ENCODE assay signal across 27 cellular contexts in genomic region chr16:86667035-86667434, GRCh38.
DNase-seq lines count a peak whose midpoint lies in the region; ATAC-seq and TF ChIP-seq lines count a peak whose summit lies in the region.
"Had no signal": no experiment of that assay in that cellular context is flagged by ENCODE, and none has a peak within 500 bp of the region (broad histone marks: within the 10 kb centered on the region; RNA-seq: fewer than 3 reads in every experiment).

No MANE protein-coding gene starts in this region.

- H2AFZ ChIP-seq in HCT116 (ENCODE audit: low read depth, low read length, poor library complexity, severe bottlenecking) (no peak overlapping the region), mesenchymal stem cell (ENCODE audit: low read depth, low read length) (no peak overlapping the region)

- H3K4ac ChIP-seq in mesenchymal stem cell (ENCODE audit: low read depth in 1 of 2, low read length in 2 of 2): peak overlapping the region in 1 of 2 experiments; percentile 40

- ATAC-seq in HCT116 (no peak), HG03432 (IDR thresholded peaks at IDR 0.05; ENCODE audit: unreplicated experiment) (no peak)
- ATAC-seq: T-helper 17 cell had no signal

- peak overlapping the region; percentile 42 for H2BK120ac ChIP-seq in mesenchymal stem cell (ENCODE audit: low read depth, low read length)

- no peak overlapping the region for H3K14ac ChIP-seq in mesenchymal stem cell (ENCODE audit: low read length in 2 of 2)

- H3K79me2 ChIP-seq in HCT116 (ENCODE audit: insufficient read depth, low read length): no peaks in the 10 kb centered on the region

- H2BK5ac ChIP-seq in mesenchymal stem cell (ENCODE audit: low read depth, low read length, poor library complexity, severe bottlenecking): no peak overlapping the region

- no peak overlapping the region for H2BK15ac ChIP-seq in mesenchymal stem cell (ENCODE audit: low read depth, poor library complexity, severe bottlenecking)

- intact Hi-C loops in HCT116 (cut with micrococcal nuclease): no loop called here

- no peaks in the 10 kb centered on the region for H3K36me3 ChIP-seq in HCT116 (ENCODE audit: control insufficient read depth in 1 of 2, insufficient read depth in 2 of 2, low read length in 2 of 2)
- H3K36me3 ChIP-seq in mesenchymal stem cell (ENCODE audit: control insufficient read depth in 1 of 2, insufficient read depth in 2 of 2, low read depth in 1 of 2, low read length in 2 of 2): no peaks in the 10 kb centered on the region
- no peaks in the 10 kb centered on the region for H3K36me3 ChIP-seq in skeletal muscle satellite cell (ENCODE audit: insufficient read depth, low read length)
- no peaks in the 10 kb centered on the region for H3K36me3 ChIP-seq in WERI-Rb-1
- H3K36me3 ChIP-seq: HAP-1, neutrophil, prostate gland, stomach, transverse colon had no signal

- H3K27me3 ChIP-seq in HCT116 (ENCODE audit: insufficient read depth, low read length) (no peaks in the 10 kb centered on the region), mesenchymal stem cell (ENCODE audit: control insufficient read depth in 1 of 2, insufficient read depth in 1 of 2, low read length in 2 of 2) (no peaks in the 10 kb centered on the region), skeletal muscle satellite cell (ENCODE audit: control insufficient read depth, insufficient read depth, low read length) (no peaks in the 10 kb centered on the region), WERI-Rb-1 (ENCODE audit: insufficient read depth, low read depth, severe bottlenecking) (peaks cover 4% of the 10 kb centered on the region)

- no peak overlapping the region for H4K91ac ChIP-seq in mesenchymal stem cell (ENCODE audit: low read length)

- H3K4me1 ChIP-seq in HCT116 (ENCODE audit: control insufficient read depth in 1 of 2, insufficient read depth in 2 of 2, low read length in 2 of 2) (peaks cover 28 to 70% of the 10 kb centered on the region in 2 experiments), mesenchymal stem cell (ENCODE audit: control insufficient read depth, insufficient read depth, low read depth, low read length) (peaks cover 19% of the 10 kb centered on the region), skeletal muscle satellite cell (ENCODE audit: control insufficient read depth, insufficient read depth, low read length) (peaks cover 83% of the 10 kb centered on the region)
- H3K4me1 ChIP-seq: HAP-1, prostate gland had no signal

- TF ChIP-seq POLR2A in HCT116 (IDR thresholded peaks at IDR 0.05; ENCODE audit: borderline replicate concordance, extremely low read depth, insufficient read depth, insufficient read length): no peak

- H3K4me3 ChIP-seq in HCT116 (replicated peaks in 1 of 2; ENCODE audit: low read depth in 1 of 2, low read length in 2 of 2): no peak overlapping the region
- H3K4me3 ChIP-seq in fibroblast of mammary gland (ENCODE audit: control insufficient read depth, low read depth, low read length): no peak overlapping the region
- peak overlapping the region in 1 of 2 experiments; percentile 60 for H3K4me3 ChIP-seq in mesenchymal stem cell (ENCODE audit: insufficient read depth in 1 of 2, low read depth in 1 of 2, low read length in 2 of 2)
- H3K4me3 ChIP-seq in skeletal muscle satellite cell (ENCODE audit: low read length): no peak overlapping the region
- H3K4me3 ChIP-seq in WERI-Rb-1 (ENCODE audit: low read depth, low read length): no peak overlapping the region
- H3K4me3 ChIP-seq: dorsolateral prefrontal cortex, HAP-1, lung, prostate gland, SK-N-MC, skin epidermis, stomach, transverse colon had no signal

- TF ChIP-seq CTCF in HCT116 (IDR thresholded peaks at IDR 0.05 in 2 of 3, conservative IDR thresholded peaks at IDR 0.05 in 1 of 3; ENCODE audit: borderline replicate concordance in 1 of 3, insufficient read depth in 1 of 3, low read depth in 2 of 3, low read length in 2 of 3) (no peak), fibroblast of mammary gland (conservative IDR thresholded peaks at IDR 0.05; ENCODE audit: control insufficient read depth, insufficient read depth, low read depth, low read length) (no peak), WERI-Rb-1 (IDR thresholded peaks at IDR 0.05; ENCODE audit: low read depth, low read length) (no peak)

- peak overlapping the region; percentile 61; the same call in 1 of the 2 replicates for H3K4me2 ChIP-seq in HCT116 (ENCODE audit: low read length)
- no peak overlapping the region for H3K4me2 ChIP-seq in mesenchymal stem cell (ENCODE audit: low read length, poor library complexity, severe bottlenecking)
- no peak overlapping the region for H3K4me2 ChIP-seq in skeletal muscle satellite cell (ENCODE audit: low read length)

- H2BK12ac ChIP-seq in mesenchymal stem cell (ENCODE audit: low read length in 2 of 2): peak overlapping the region; percentile 29 to 45

- no peak overlapping the region for H3K27ac ChIP-seq in HCT116 (ENCODE audit: low read depth, low read length)
- H3K27ac ChIP-seq in mesenchymal stem cell (ENCODE audit: low read length, poor library complexity, severe bottlenecking): no peak overlapping the region
- no peak overlapping the region for H3K27ac ChIP-seq in WERI-Rb-1
- H3K27ac ChIP-seq: C4-2B, dorsolateral prefrontal cortex, neutrophil, prostate gland, RWPE1, SK-N-MC, stomach, transverse colon had no signal

- H3K18ac ChIP-seq in mesenchymal stem cell (ENCODE audit: low read depth in 1 of 2, low read length in 2 of 2): peak overlapping the region in 1 of 2 experiments; percentile 18

- 65% methylated on average over 3 of the region's 3 CpGs for WGBS in mesenchymal stem cell

- no peak overlapping the region for H3K23ac ChIP-seq in mesenchymal stem cell (ENCODE audit: low read length in 2 of 2)

- no peaks in the 10 kb centered on the region for H3K79me1 ChIP-seq in mesenchymal stem cell (replicated peaks; ENCODE audit: low read length, poor library complexity, severe bottlenecking)

- H2AK5ac ChIP-seq in mesenchymal stem cell (ENCODE audit: low read length, severe bottlenecking): peak overlapping the region; percentile 86

- RAD21 ChIA-PET in HCT116 (lab: Charles Lee; ENCODE audit: low non-redundant PET in 1 of 2, low total read pairs in 2 of 2, uncharacterized antibody in 2 of 2, unreplicated experiment in 2 of 2): no interaction called here

- DNase-seq in HCT116 (ENCODE audit: low read depth, low spot score) (no peak), fibroblast of mammary gland (ENCODE audit: low read depth) (peak; percentile 61), mesenchymal stem cell (no peak), COR-L47 (lab: John Stamatoyannopoulos, UW) (no peak), WERI-Rb-1 (no peak)
- DNase-seq: activated gamma-delta T cell; activated T-cell treated with anti-CD3 and anti-CD28 coated beads, Interleukin-2, amount 50 U/mL, for 1 hour; DND-41; dorsolateral prefrontal cortex; KBM-7; MM.1S; NCI-H1417 treated with DMSO at 0.1 percent for 48 hours; NCI-H345; NCI-H748 treated with DMSO at 0.1 percent for 48 hours; stomach; T-helper 17 cell; transverse colon had no signal

- TF ChIP-seq RAD21 in HCT116 (IDR thresholded peaks at IDR 0.05; ENCODE audit: low read depth): no peak

- no peaks in the 10 kb centered on the region for H3K9me2 ChIP-seq in HCT116 (ENCODE audit: insufficient read depth)

- POLR2A ChIA-PET in HCT116 (lab: Charles Lee): no interaction called here

- CTCF ChIA-PET in HCT116 (lab: Charles Lee): no interaction called here

- H3K9ac ChIP-seq in HCT116 (ENCODE audit: low read length): no peak overlapping the region
- H3K9ac ChIP-seq in mesenchymal stem cell (ENCODE audit: low read length): peak overlapping the region; percentile 8
- peak overlapping the region; percentile 12 for H3K9ac ChIP-seq in skeletal muscle satellite cell (ENCODE audit: low read depth, low read length)

- H3K9me3 ChIP-seq in HCT116 (ENCODE audit: control insufficient read depth in 1 of 2, insufficient read depth in 1 of 2, low read depth in 1 of 2, low read length in 2 of 2): no peaks in the 10 kb centered on the region
- no peaks in the 10 kb centered on the region for H3K9me3 ChIP-seq in mesenchymal stem cell (ENCODE audit: control insufficient read depth, low read length)
- no peaks in the 10 kb centered on the region for H3K9me3 ChIP-seq in skeletal muscle satellite cell (replicated peaks; ENCODE audit: low read length)
- no peaks in the 10 kb centered on the region for H3K9me3 ChIP-seq in WERI-Rb-1 (ENCODE audit: severe bottlenecking)
- H3K9me3 ChIP-seq: HAP-1, neutrophil, prostate gland, transverse colon had no signal

- no peaks in the 10 kb centered on the region for H4K20me1 ChIP-seq in HCT116 (ENCODE audit: insufficient read depth)

- no TSS peak for BruUV-seq in HCT116 (replicated peaks; lab: Mats Ljungman, UMichigan)

- no peak overlapping the region for H4K8ac ChIP-seq in mesenchymal stem cell (ENCODE audit: low read length)

TF ChIP-seq in HCT116, 20 proteins besides CTCF, POLR2A, EP300 and RAD21:
- TF ChIP-seq SIN3A (IDR thresholded peaks at IDR 0.05; ENCODE audit: low read depth): no peak
